ENCODE assay signal across 11 cellular contexts in genomic region chr10:93383562-93383981, GRCh38.
A peak's percentile ranks its signal among the peaks of the same experiment; 100 is the strongest.
DNase-seq lines count a peak whose midpoint lies in the region; ATAC-seq, FAIRE-seq and TF ChIP-seq lines count a peak whose summit lies in the region.
"Had no signal": no experiment of that assay in that cellular context is flagged by ENCODE, and none has a peak within 500 bp of the region (broad histone marks: within the 10 kb centered on the region; RNA-seq: fewer than 3 reads in every experiment).

No MANE protein-coding gene starts in this region.

- H3K36me3 Mint-ChIP-seq in activated CD8-positive, alpha-beta T cell treated with anti-CD3 and anti-CD28 coated beads, Interleukin-2, amount 10 ng/mL, durations not matched to agents 7 days and 5 days (ENCODE audit: low read depth), result no peaks in the 10 kb centered on the region
- H3K36me3 Mint-ChIP-seq: brain had no signal

- no peak overlapping the region for H3K4me3 ChIP-seq in right cardiac atrium (ENCODE audit: low read length)
- H3K4me3 ChIP-seq in tibial artery, result no peak overlapping the region

- DNase-seq in HCEC 1CT, result peak; percentile 98
- peak; percentile 84 for DNase-seq in amniotic stem cell (lab: John Stamatoyannopoulos, UW)
- DNase-seq in right cardiac atrium, result no peak
- no peak for DNase-seq in tibial artery
- DNase-seq in GM12892 (ENCODE audit: insufficient read length), result no peak
- DNase-seq in activated T-cell treated with anti-CD3 and anti-CD28 coated beads, Interleukin-2, amount 50 U/mL, for 1 hour, result no peak
- no peak for DNase-seq in activated CD8-positive, alpha-beta T cell treated with anti-CD3 and anti-CD28 coated beads, Interleukin-2, amount 10 ng/mL, durations not matched to agents 7 days and 5 days
- DNase-seq: kidney glomerular epithelial cell, NCI-H774 had no signal

- peaks cover 41% of the 10 kb centered on the region for H3K4me1 Mint-ChIP-seq in activated CD8-positive, alpha-beta T cell treated with anti-CD3 and anti-CD28 coated beads, Interleukin-2, amount 10 ng/mL, durations not matched to agents 7 days and 5 days (ENCODE audit: low read depth)
- H3K4me1 Mint-ChIP-seq: brain had no signal

- POLR2A ChIA-PET in activated CD8-positive, alpha-beta T cell treated with anti-CD3 and anti-CD28 coated beads, Interleukin-2, amount 10 ng/mL, durations not matched to agents 7 days and 5 days (lab: Charles Lee), result no interaction called here

- intact Hi-C loops in right cardiac atrium (cut with DNase I), result no loop called here
- intact Hi-C loops in tibial artery (cut with DNase I; ENCODE audit: low total_unique reads), result loop anchor here (5.0 kb wide), 1 partner anchor 84 kb away; no protein-coding TSS in a partner anchor

- H3K27ac Mint-ChIP-seq in activated CD8-positive, alpha-beta T cell treated with anti-CD3 and anti-CD28 coated beads, Interleukin-2, amount 10 ng/mL, durations not matched to agents 7 days and 5 days, result no peak overlapping the region
- H3K27ac Mint-ChIP-seq: brain had no signal

- no peaks in the 10 kb centered on the region for H3K27me3 Mint-ChIP-seq in activated CD8-positive, alpha-beta T cell treated with anti-CD3 and anti-CD28 coated beads, Interleukin-2, amount 10 ng/mL, durations not matched to agents 7 days and 5 days (ENCODE audit: low read depth)

- no peak for TF ChIP-seq POLR2A in GM12892 (IDR thresholded peaks at IDR 0.05; ENCODE audit: low read depth, low read length)

- no peak for FAIRE-seq in GM12892 (lab: Jason Lieb, UNC)
- FAIRE-seq: GM12891 had no signal

- H3K27ac ChIP-seq in right cardiac atrium (ENCODE audit: low read length) (peak overlapping the region; percentile 45), tibial artery (peak overlapping the region; percentile 61 to 72)

- CTCF ChIA-PET in activated CD8-positive, alpha-beta T cell treated with anti-CD3 and anti-CD28 coated beads, Interleukin-2, amount 10 ng/mL, durations not matched to agents 7 days and 5 days (lab: Charles Lee), result interaction anchor here (0.6 to 3.0 kb wide), 3 partner anchors 26 to 127 kb away, joined by 3 to 15 read pairs (median 3); partner anchors contain the start of gene MYOF

- ATAC-seq in right cardiac atrium, result peak in 1 of 2 donors; percentile 16
- no peak for ATAC-seq in activated CD8-positive, alpha-beta T cell treated with anti-CD3 and anti-CD28 coated beads, Interleukin-2, amount 10 ng/mL, durations not matched to agents 7 days and 5 days

- no peaks in the 10 kb centered on the region for H3K27me3 ChIP-seq in right cardiac atrium (ENCODE audit: control insufficient read depth, insufficient read depth)
- no peaks in the 10 kb centered on the region for H3K27me3 ChIP-seq in tibial artery

- 61% methylated on average over 6 of the region's 6 CpGs for WGBS in right cardiac atrium

- H3K9me3 Mint-ChIP-seq in activated CD8-positive, alpha-beta T cell treated with anti-CD3 and anti-CD28 coated beads, Interleukin-2, amount 10 ng/mL, durations not matched to agents 7 days and 5 days (ENCODE audit: insufficient read depth), result no peaks in the 10 kb centered on the region
- H3K9me3 Mint-ChIP-seq: brain had no signal

- no peak for TF ChIP-seq CTCF in tibial artery (IDR thresholded peaks at IDR 0.05)

- no peak overlapping the region for H3K4me3 Mint-ChIP-seq in activated CD8-positive, alpha-beta T cell treated with anti-CD3 and anti-CD28 coated beads, Interleukin-2, amount 10 ng/mL, durations not matched to agents 7 days and 5 days
- H3K4me3 Mint-ChIP-seq: brain had no signal

- H3K9me3 ChIP-seq in right cardiac atrium (ENCODE audit: control insufficient read depth, low read length) (no peaks in the 10 kb centered on the region), tibial artery (no peaks in the 10 kb centered on the region)

- peaks cover 12 to 52% (median 47%) of the 10 kb centered on the region in 3 donors for H3K36me3 ChIP-seq in tibial artery

- peaks cover 4% of the 10 kb centered on the region for H3K4me1 ChIP-seq in right cardiac atrium (ENCODE audit: control insufficient read depth, insufficient read depth, low read length)
- H3K4me1 ChIP-seq in tibial artery, result peaks cover 0 to 62% (median 39%) of the 10 kb centered on the region in 4 donors

Comparison
In these comparisons a context has a peak if more than half of its experiments do, and no peak if none do; other contexts are left out.
1. DNase-seq: peak in HCEC 1CT (single experiment) and amniotic stem cell (single experiment); none in right cardiac atrium (0 of 3), tibial artery (0 of 2), GM12892 (single experiment), activated T-cell treated with anti-CD3 and anti-CD28 coated beads, Interleukin-2, amount 50 U/mL, for 1 hour (single experiment) and activated CD8-positive, alpha-beta T cell treated with anti-CD3 and anti-CD28 coated beads, Interleukin-2, amount 10 ng/mL, durations not matched to agents 7 days and 5 days (single experiment).